In the genomic region with DNA sequence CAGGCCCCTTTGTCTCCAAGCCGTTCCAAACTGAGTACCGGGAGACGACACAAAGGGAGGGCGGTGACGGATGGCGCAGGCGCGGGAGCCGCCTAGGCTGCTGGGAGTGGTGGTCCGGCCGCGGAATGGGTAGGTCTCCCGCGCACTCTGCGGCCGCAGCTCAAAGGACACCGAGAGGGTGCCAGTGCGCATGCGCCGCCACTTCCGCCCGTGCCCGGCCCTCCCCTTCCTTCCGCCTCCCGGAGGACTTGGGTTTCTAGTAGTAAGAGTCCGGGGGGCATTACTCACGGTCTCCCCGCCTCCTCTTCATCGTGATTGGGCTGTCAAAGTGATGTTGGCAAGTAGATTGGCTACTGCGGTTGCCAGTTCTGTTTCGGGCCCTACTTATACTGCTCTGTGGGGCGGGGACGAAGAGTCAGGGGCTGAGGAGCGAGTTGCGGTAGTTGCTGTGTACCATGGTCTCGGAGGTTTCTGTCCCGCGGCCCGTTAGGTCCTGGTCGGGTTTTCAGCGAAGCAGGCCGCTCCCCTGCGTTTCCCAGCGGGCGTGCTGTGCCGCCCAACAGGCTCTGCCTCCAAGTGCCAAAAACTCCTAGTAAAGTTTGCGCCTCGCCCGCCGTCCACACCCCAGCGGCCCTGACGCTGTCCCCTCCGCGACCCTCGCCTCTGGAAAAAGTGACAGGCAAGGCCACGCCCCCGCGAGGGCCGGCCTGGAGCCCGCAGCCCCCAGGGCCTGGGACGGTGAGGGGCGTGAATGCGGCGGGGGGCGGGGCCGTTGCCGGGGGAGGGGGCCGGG, we compare ENCODE assay signal across 8 cellular contexts. TPM values are rescaled to one million over a fixed set of nuclear protein-coding genes. Genes with fewer than 3 reads are reported as not detected.
A peak's percentile ranks its signal among the peaks of the same experiment; 100 is the strongest.
DNase-seq lines count a peak whose midpoint lies in the region; ATAC-seq, FAIRE-seq and TF ChIP-seq lines count a peak whose summit lies in the region.

No MANE protein-coding gene starts in this region.

- H3K9me3 Mint-ChIP-seq in T-helper 2 cell treated with Interferon-gamma antibody and Interleukin-4, amounts not matched to agents 5 μg/mL and 100 μg/mL, for 36 hours, result no peaks in the 10 kb centered on the region

- H3K27ac ChIP-seq in ascending aorta (peak overlapping the region; percentile 98 to 100), right atrium auricular region (peak overlapping the region; percentile 99 to 100), psoas muscle (peak overlapping the region; percentile 99)

- TF ChIP-seq POLR2A in GM18505 (IDR thresholded peaks at IDR 0.05; ENCODE audit: borderline replicate concordance, extremely low read depth, insufficient read depth, insufficient read length), result peak; percentile 99

- H3K4me1 Mint-ChIP-seq in T-helper 2 cell treated with Interferon-gamma antibody and Interleukin-4, amounts not matched to agents 5 μg/mL and 100 μg/mL, for 36 hours (ENCODE audit: low read depth), result peaks cover 18% of the 10 kb centered on the region

- H3K27ac Mint-ChIP-seq in T-helper 2 cell treated with Interferon-gamma antibody and Interleukin-4, amounts not matched to agents 5 μg/mL and 100 μg/mL, for 36 hours, result peak overlapping the region; percentile 100

- H3K36me3 Mint-ChIP-seq in T-helper 2 cell treated with Interferon-gamma antibody and Interleukin-4, amounts not matched to agents 5 μg/mL and 100 μg/mL, for 36 hours (ENCODE audit: low read depth), result no peaks in the 10 kb centered on the region

- TF ChIP-seq CTCF in ascending aorta (IDR thresholded peaks at IDR 0.05) (no peak), right atrium auricular region (IDR thresholded peaks at IDR 0.05) (no peak), psoas muscle (IDR thresholded peaks at IDR 0.05) (no peak)

- H3K9me3 ChIP-seq in ascending aorta, result no peaks in the 10 kb centered on the region
- no peaks in the 10 kb centered on the region for H3K9me3 ChIP-seq in right atrium auricular region
- H3K9me3 ChIP-seq in psoas muscle, result no peaks in the 10 kb centered on the region

- intact Hi-C loops in ascending aorta (cut with DNase I), result loop anchor here (1.0 to 10.0 kb wide), 9 partner anchors 98 to 658 kb away; partner anchors contain the start of genes ANKRD10, NAXD and RAB20
- intact Hi-C loops in psoas muscle (cut with DNase I), result loop anchor here (2.0 to 10.0 kb wide), 4 partner anchors 96 to 199 kb away; partner anchors contain the start of gene NAXD (in 1 of the 2)

- 0% methylated on average over 55 to 68 of the region's 68 CpGs for WGBS in psoas muscle, 3 donors

- peak; percentile 42 for ATAC-seq in GM18505 (IDR thresholded peaks at IDR 0.05; ENCODE audit: unreplicated experiment)
- ATAC-seq in HG02970 (IDR thresholded peaks at IDR 0.05; ENCODE audit: low FRiP score, unreplicated experiment), result peak; percentile 39
- peak; percentile 73 to 78 (median 75) for ATAC-seq in psoas muscle

- H3K36me3 ChIP-seq in ascending aorta (no peaks in the 10 kb centered on the region), right atrium auricular region (no peaks in the 10 kb centered on the region), psoas muscle (ENCODE audit: insufficient read depth in 1 of 2, low read depth in 1 of 2) (no peaks in the 10 kb centered on the region)

- DNase-seq in NCI-H187 treated with DMSO at 0.1 percent for 48 hours (lab: John Stamatoyannopoulos, UW) (peak; percentile 97), ascending aorta (ENCODE audit: low spot score in 2 of 2) (peak; percentile 100), right atrium auricular region (ENCODE audit: low spot score) (peak; percentile 100), psoas muscle (peak; percentile 99 to 100), urothelium cell line (ENCODE audit: low spot score) (peak; percentile 88)
- peak; percentile 100 for DNase-seq in T-helper 2 cell treated with Interferon-gamma antibody and Interleukin-4, amounts not matched to agents 5 μg/mL and 100 μg/mL, for 36 hours (ENCODE audit: low spot score)

- peaks cover 4% of the 10 kb centered on the region for H3K27me3 Mint-ChIP-seq in T-helper 2 cell treated with Interferon-gamma antibody and Interleukin-4, amounts not matched to agents 5 μg/mL and 100 μg/mL, for 36 hours (ENCODE audit: low read depth)

- FAIRE-seq in urothelium cell line (lab: Jason Lieb, UNC), result no peak

- H3K27me3 ChIP-seq in ascending aorta (no peaks in the 10 kb centered on the region), right atrium auricular region (no peaks in the 10 kb centered on the region), psoas muscle (ENCODE audit: insufficient read depth in 3 of 3, low read length in 2 of 3) (no peaks in the 10 kb centered on the region)

- peak overlapping the region; percentile 96 for H3K4me3 Mint-ChIP-seq in T-helper 2 cell treated with Interferon-gamma antibody and Interleukin-4, amounts not matched to agents 5 μg/mL and 100 μg/mL, for 36 hours

- H3K4me3 ChIP-seq in ascending aorta (peak overlapping the region; percentile 71 to 90), right atrium auricular region (peak overlapping the region; percentile 65 to 82), psoas muscle (peak overlapping the region; percentile 90)

- peaks cover 4 to 18% of the 10 kb centered on the region in 2 donors for H3K4me1 ChIP-seq in ascending aorta
- H3K4me1 ChIP-seq in right atrium auricular region, result peaks cover 0 to 24% of the 10 kb centered on the region in 2 donors
- peaks cover 24% of the 10 kb centered on the region for H3K4me1 ChIP-seq in psoas muscle

RNA-seq across cellular contexts. Expression of gene ING1, which starts 0.5 kb away (rescaled TPM):
- total RNA-seq in ascending aorta (12.0 TPM), right atrium auricular region (1 to 10 TPM; 8.2 to 9.0 TPM), psoas muscle (1 to 10 TPM; 5.2 to 7.0 (median 5.9) TPM)
- 10 to 100 TPM in 2 of 3 donors, 1 to 10 TPM in 1; 8.2 to 16.9 (median 13.8) TPM for polyA plus RNA-seq in psoas muscle

RNA-seq across cellular contexts. Expression of gene CARS2, which starts 7.1 kb away (rescaled TPM):
- total RNA-seq in ascending aorta (41.0 TPM), right atrium auricular region (10 to 100 TPM; 28.5 to 30.7 TPM), psoas muscle (10 to 100 TPM; 41.3 to 59.0 (median 49.5) TPM)
- 10 to 100 TPM; 56.3 to 85.2 (median 57.0) TPM for polyA plus RNA-seq in psoas muscle

Comparison
In these comparisons a context has a peak if more than half of its experiments do, and no peak if none do; other contexts are left out.
1. Peak in every context shown above with its lines: DNase-seq, ATAC-seq, H3K4me3 ChIP-seq and H3K27ac ChIP-seq.